8 cellular contexts compared by ENCODE assay signal in genomic region chr10:59885430-59886134, GRCh38. TPM values are rescaled to one million over a fixed set of nuclear protein-coding genes. Genes with fewer than 3 reads are reported as not detected.
DNase-seq lines count a peak whose midpoint lies in the region; ATAC-seq, FAIRE-seq and TF ChIP-seq lines count a peak whose summit lies in the region.

No MANE protein-coding gene starts in this region.

- no peak for DNase-seq in CD4-positive, alpha-beta memory T cell
- DNase-seq in activated B cell treated with CpG ODN at 0.5 μM for 24 hours (peak; percentile 69), NCI-H2029 (lab: John Stamatoyannopoulos, UW) (no peak), hypothalamus (lab: John Stamatoyannopoulos, UW) (no peak), urothelium cell line (ENCODE audit: low spot score) (no peak), HEK293T (ENCODE audit: extremely low spot score) (no peak)

- H3K27me3 Mint-ChIP-seq in CD4-positive, alpha-beta memory T cell: no peaks in the 10 kb centered on the region
- no peaks in the 10 kb centered on the region for H3K27me3 Mint-ChIP-seq in activated B cell treated with CpG ODN at 0.5 μM for 24 hours

- peaks cover 7 to 14% of the 10 kb centered on the region in 2 donors for H3K36me3 Mint-ChIP-seq in CD4-positive, alpha-beta memory T cell
- peaks cover 16% of the 10 kb centered on the region for H3K36me3 Mint-ChIP-seq in activated B cell treated with CpG ODN at 0.5 μM for 24 hours (ENCODE audit: low read depth)

- no peaks in the 10 kb centered on the region for H3K9me3 ChIP-seq in CD4-positive, alpha-beta memory T cell (ENCODE audit: control insufficient read depth in 1 of 2, low read length in 2 of 2)

- H3K4me3 Mint-ChIP-seq in CD4-positive, alpha-beta memory T cell: peak overlapping the region in 6 of 8 donors; percentile 6 to 65 (median 25)
- peak overlapping the region; percentile 45 for H3K4me3 Mint-ChIP-seq in activated B cell treated with CpG ODN at 0.5 μM for 24 hours

- H3K27ac Mint-ChIP-seq in CD4-positive, alpha-beta memory T cell: peak overlapping the region in 2 of 7 donors; percentile 8 to 57
- peak overlapping the region; percentile 68 for H3K27ac Mint-ChIP-seq in activated B cell treated with CpG ODN at 0.5 μM for 24 hours

- H3K36me3 ChIP-seq in CD4-positive, alpha-beta memory T cell (ENCODE audit: insufficient read depth, low read length): no peaks in the 10 kb centered on the region

- no peak for TF ChIP-seq CTCF in activated B cell treated with CpG ODN at 0.5 μM for 24 hours (IDR thresholded peaks at IDR 0.05)

- H3K9me3 Mint-ChIP-seq in CD4-positive, alpha-beta memory T cell: peaks cover 0 to 2% (median 0%) of the 10 kb centered on the region in 8 donors
- H3K9me3 Mint-ChIP-seq in activated B cell treated with CpG ODN at 0.5 μM for 24 hours: no peaks in the 10 kb centered on the region

- ATAC-seq in GM19452 (IDR thresholded peaks at IDR 0.05; ENCODE audit: unreplicated experiment) (peak; percentile 86), HG03280 (IDR thresholded peaks at IDR 0.05; ENCODE audit: unreplicated experiment) (peak; percentile 93), activated B cell treated with CpG ODN at 0.5 μM for 24 hours (ENCODE audit: low read depth) (peak; percentile 89)

- H3K4me3 ChIP-seq in CD4-positive, alpha-beta memory T cell (ENCODE audit: low read length in 2 of 2): no peak overlapping the region

- no peak overlapping the region for H3K27ac ChIP-seq in CD4-positive, alpha-beta memory T cell (ENCODE audit: low read depth, low read length)

- H3K27me3 ChIP-seq in CD4-positive, alpha-beta memory T cell (ENCODE audit: insufficient read depth, low read length): no peaks in the 10 kb centered on the region

- POLR2A ChIA-PET in CD4-positive, alpha-beta memory T cell (lab: Charles Lee; ENCODE audit: partially characterized antibody): interaction anchor here (1.7 kb wide), 1 partner anchor 21 kb away, joined by 6 read pairs; the partner anchor contains the start of gene CCDC6
- POLR2A ChIA-PET in activated B cell treated with CpG ODN at 0.5 μM for 24 hours (lab: Charles Lee): interaction anchor here (0.6 to 2.1 kb wide), 9 partner anchors 9 to 1514 kb away, joined by 3 to 69 read pairs (median 5); partner anchors contain the start of gene CCDC6
- POLR2A ChIA-PET in HEK293T (lab: Yijun Ruan, JAX): interaction anchor here (1.1 kb wide), 1 partner anchor 23 kb away, joined by 3 read pairs; no protein-coding TSS in a partner anchor

- peaks cover 52% of the 10 kb centered on the region for H3K4me1 ChIP-seq in CD4-positive, alpha-beta memory T cell (ENCODE audit: insufficient read depth, low read length)

- intact Hi-C loops in CD4-positive, alpha-beta memory T cell (cut with micrococcal nuclease): no loop called here
- intact Hi-C loops in activated B cell treated with CpG ODN at 0.5 μM for 24 hours (cut with micrococcal nuclease): loop anchor here (1.0 to 2.0 kb wide), 5 partner anchors 11 to 1500 kb away; partner anchors contain the start of genes CCDC6 and TFAM

- no peak for FAIRE-seq in urothelium cell line (lab: Jason Lieb, UNC)

- CTCF ChIA-PET in CD4-positive, alpha-beta memory T cell (lab: Charles Lee; ENCODE audit: partially characterized antibody): interaction anchor here (1.1 to 3.7 kb wide), 2 partner anchors 21 kb away, joined by 3 to 13 read pairs; partner anchors contain the start of gene CCDC6
- CTCF ChIA-PET in activated B cell treated with CpG ODN at 0.5 μM for 24 hours (lab: Charles Lee) (interaction anchor here (0.7 to 1.5 kb wide), 4 partner anchors 20 to 55 kb away, joined by 3 to 11 read pairs (median 6); partner anchors contain the start of gene CCDC6), HEK293T (lab: Yijun Ruan, JAX) (no interaction called here)

- peaks cover 63 to 87% (median 75%) of the 10 kb centered on the region in 4 donors for H3K4me1 Mint-ChIP-seq in CD4-positive, alpha-beta memory T cell
- peaks cover 87% of the 10 kb centered on the region for H3K4me1 Mint-ChIP-seq in activated B cell treated with CpG ODN at 0.5 μM for 24 hours

TF ChIP-seq in HEK293T, 16 proteins besides CTCF, POLR2A, EP300 and RAD21:
- TF ChIP-seq ARNT (IDR thresholded peaks at IDR 0.05): no peak
- TF ChIP-seq NFRKB (IDR thresholded peaks at IDR 0.05): no peak
- TF ChIP-seq SP1 (IDR thresholded peaks at IDR 0.05): no peak
- TF ChIP-seq SUZ12 (IDR thresholded peaks at IDR 0.05): no peak
- no peak for TF ChIP-seq TARDBP (IDR thresholded peaks at IDR 0.05)
- no peak for TF ChIP-seq ZNF384 (IDR thresholded peaks at IDR 0.05)
- no peak for TF ChIP-seq PKNOX1 (IDR thresholded peaks at IDR 0.05)
- no peak for TF ChIP-seq BHLHE40 (IDR thresholded peaks at IDR 0.05; ENCODE audit: borderline replicate concordance)
- TF ChIP-seq FOXA1 (IDR thresholded peaks at IDR 0.05): no peak
- TF ChIP-seq CTBP1 (IDR thresholded peaks at IDR 0.05; ENCODE audit: borderline replicate concordance): no peak
- no peak for TF ChIP-seq FOXK2 (IDR thresholded peaks at IDR 0.05)
- TF ChIP-seq ELF4 (IDR thresholded peaks at IDR 0.05): no peak
TF ChIP-seq in HEK293T: peak in this region for 0.

RNA-seq across cellular contexts. Expression of gene CCDC6, which starts 20.8 kb away (rescaled TPM):
- total RNA-seq in CD4-positive, alpha-beta memory T cell: 10 to 100 TPM; 20.9 to 22.5 TPM
- polyA plus RNA-seq in CD4-positive, alpha-beta memory T cell: 1 to 10 TPM; 4.4 to 6.1 TPM
- 27.9 and 32.2 TPM in 2 replicates for total RNA-seq in activated B cell treated with CpG ODN at 0.5 μM for 24 hours
